ENCODE assay signal across 12 cellular contexts in genomic region chr16:17173134-17173729, GRCh38.
DNase-seq lines count a peak whose midpoint lies in the region; ATAC-seq, FAIRE-seq and TF ChIP-seq lines count a peak whose summit lies in the region.
"Had no signal": no experiment of that assay in that cellular context is flagged by ENCODE, and none has a peak within 500 bp of the region (broad histone marks: within the 10 kb centered on the region; RNA-seq: fewer than 3 reads in every experiment).

No MANE protein-coding gene starts in this region.

- TF ChIP-seq CTCF in astrocyte of the cerebellum (IDR thresholded peaks at IDR 0.05; ENCODE audit: low read depth, low read length, missing control alignments), result no peak
- no peak for TF ChIP-seq CTCF in transverse colon (IDR thresholded peaks at IDR 0.05)
- no peak for TF ChIP-seq CTCF in D721Med (IDR thresholded peaks at IDR 0.05; ENCODE audit: insufficient read depth, missing control alignments)

- no peak overlapping the region for H3K4me3 Mint-ChIP-seq in activated CD8-positive, alpha-beta memory T cell treated with anti-CD3 and anti-CD28 coated beads, Interleukin-2, amount 10 ng/mL, durations not matched to agents 7 days and 5 days

- no peak for TF ChIP-seq EP300 in transverse colon (IDR thresholded peaks at IDR 0.05; ENCODE audit: low read depth)

- H3K27ac ChIP-seq in transverse colon, result no peak overlapping the region
- H3K27ac ChIP-seq: cardiac muscle cell, WERI-Rb-1 had no signal

- CTCF ChIA-PET in activated CD8-positive, alpha-beta memory T cell treated with anti-CD3 and anti-CD28 coated beads, Interleukin-2, amount 10 ng/mL, durations not matched to agents 7 days and 5 days (lab: Charles Lee), result interaction anchor here (0.5 kb wide), 1 partner anchor 118 kb away, joined by 3 read pairs; no protein-coding TSS in a partner anchor

- FAIRE-seq in D721Med (lab: Jason Lieb, UNC), result no peak
- FAIRE-seq: A204.1 had no signal

- peaks cover 0 to 5% (median 0%) of the 10 kb centered on the region in 4 donors for H3K4me1 ChIP-seq in transverse colon

- H3K36me3 Mint-ChIP-seq in activated CD8-positive, alpha-beta memory T cell treated with anti-CD3 and anti-CD28 coated beads, Interleukin-2, amount 10 ng/mL, durations not matched to agents 7 days and 5 days, result peaks cover 17% of the 10 kb centered on the region

- H3K9me3 ChIP-seq in transverse colon, result no peaks in the 10 kb centered on the region

- no peak for TF ChIP-seq POLR2A in transverse colon (IDR thresholded peaks at IDR 0.05)

- H3K4me3 ChIP-seq in astrocyte of the cerebellum (ENCODE audit: low read depth, low read length) (no peak overlapping the region), transverse colon (no peak overlapping the region)
- H3K4me3 ChIP-seq: cardiac muscle cell had no signal

- H3K27me3 Mint-ChIP-seq in activated CD8-positive, alpha-beta memory T cell treated with anti-CD3 and anti-CD28 coated beads, Interleukin-2, amount 10 ng/mL, durations not matched to agents 7 days and 5 days, result no peaks in the 10 kb centered on the region

- in situ Hi-C loops in astrocyte of the cerebellum (cut with HindIII; ENCODE audit: low sequenced_read_pairs), result no loop called here
- in situ Hi-C loops in transverse colon (cut with MboI; ENCODE audit: low pct_ligation_motif_present in 1 of 4, low pct_unique_long_range_greater_than_20kb in 1 of 4, low sequenced_read_pairs in 3 of 4), result no loop called here

- peak; percentile 33 for ATAC-seq in activated CD8-positive, alpha-beta memory T cell treated with anti-CD3 and anti-CD28 coated beads, Interleukin-2, amount 10 ng/mL, durations not matched to agents 7 days and 5 days
- ATAC-seq in left lobe of liver, result peak; percentile 69
- no peak for ATAC-seq in HG02588 (IDR thresholded peaks at IDR 0.05; ENCODE audit: unreplicated experiment)

- 72 to 73% methylated on average over 9 to 12 of the region's 12 CpGs for WGBS in transverse colon (ENCODE audit: low coverage in 1 of 2), 2 donors

- peaks cover 2% of the 10 kb centered on the region for H3K9me3 Mint-ChIP-seq in activated CD8-positive, alpha-beta memory T cell treated with anti-CD3 and anti-CD28 coated beads, Interleukin-2, amount 10 ng/mL, durations not matched to agents 7 days and 5 days (ENCODE audit: low read depth)

- H3K27ac Mint-ChIP-seq in activated CD8-positive, alpha-beta memory T cell treated with anti-CD3 and anti-CD28 coated beads, Interleukin-2, amount 10 ng/mL, durations not matched to agents 7 days and 5 days, result no peak overlapping the region

- peak; percentile 65 for DNase-seq in activated CD8-positive, alpha-beta memory T cell treated with anti-CD3 and anti-CD28 coated beads, Interleukin-2, amount 10 ng/mL, durations not matched to agents 7 days and 5 days
- no peak for DNase-seq in activated CD8-positive, alpha-beta memory T cell treated with anti-CD3 and anti-CD28 coated beads, Interleukin-2, amount 50 U/mL, for 48 hours
- DNase-seq in astrocyte of the cerebellum (ENCODE audit: low read depth), result peak; percentile 13
- peak; percentile 89 for DNase-seq in left lobe of liver (ENCODE audit: low spot score)
- DNase-seq in transverse colon, result peak; percentile 42
- no peak for DNase-seq in D721Med (ENCODE audit: insufficient read length, low spot score)
- no peak for DNase-seq in T-helper 1 cell
- DNase-seq: NCI-H2171 had no signal

- H3K27me3 ChIP-seq in transverse colon, result no peaks in the 10 kb centered on the region
- H3K27me3 ChIP-seq: cardiac muscle cell had no signal

- intact Hi-C loops in transverse colon (cut with DNase I; ENCODE audit: low total_unique reads), result no loop called here

- H3K4me1 Mint-ChIP-seq in activated CD8-positive, alpha-beta memory T cell treated with anti-CD3 and anti-CD28 coated beads, Interleukin-2, amount 10 ng/mL, durations not matched to agents 7 days and 5 days, result peaks cover 18% of the 10 kb centered on the region

- H3K36me3 ChIP-seq in transverse colon, result no peaks in the 10 kb centered on the region
- H3K36me3 ChIP-seq: cardiac muscle cell, WERI-Rb-1 had no signal

Comparison
In these comparisons a context has a peak if more than half of its experiments do, and no peak if none do; other contexts are left out.
1. DNase-seq: peak in activated CD8-positive, alpha-beta memory T cell treated with anti-CD3 and anti-CD28 coated beads, Interleukin-2, amount 10 ng/mL, durations not matched to agents 7 days and 5 days (single experiment), astrocyte of the cerebellum (single experiment), left lobe of liver (single experiment) and transverse colon (single experiment); none in activated CD8-positive, alpha-beta memory T cell treated with anti-CD3 and anti-CD28 coated beads, Interleukin-2, amount 50 U/mL, for 48 hours (single experiment), D721Med (single experiment) and T-helper 1 cell (0 of 5).